ENCODE assay signal across 26 cellular contexts in genomic region chr11:686451-687243, GRCh38. TPM values are rescaled to one million over a fixed set of nuclear protein-coding genes. Genes with fewer than 3 reads are reported as not detected.
"Had no signal": no experiment of that assay in that cellular context is flagged by ENCODE, and none has a peak within 500 bp of the region (broad histone marks: within the 10 kb centered on the region; RNA-seq: fewer than 3 reads in every experiment).

No MANE protein-coding gene starts in this region.

- H3K4me1 ChIP-seq: ascending aorta, breast epithelium, esophagus muscularis mucosa, sigmoid colon, tibial nerve, uterus had no signal

- H3K9me3 ChIP-seq: ascending aorta, breast epithelium, esophagus muscularis mucosa, mucosa of descending colon, neutrophil, sigmoid colon, tibial nerve, uterus had no signal

- H3K27me3 ChIP-seq: ascending aorta, breast epithelium, esophagus muscularis mucosa, heart right ventricle, neutrophil, sigmoid colon, tibial nerve, uterus had no signal

- H3K4me3 Mint-ChIP-seq: activated CD4-positive, alpha-beta memory T cell treated with anti-CD3 and anti-CD28 coated beads for 36 hours; activated naive CD4-positive, alpha-beta T cell treated with anti-CD3 and anti-CD28 coated beads for 36 hours; activated T-helper 1 cell treated with anti-CD3 and anti-CD28 coated beads, Interleukin-12 subunit alpha, Interleukin-12 subunit beta, Interleukin-2, Interleukin-4 antibody, amounts not matched to agents 30 ng/mL and 10 ng/mL and 1 ng/mL, durations not matched to agents 14 hours and 24 hours and 36 hours; dendritic cell treated with granulocyte-macrophage colony-stimulating factor and Interleukin-4, amounts not matched to agents 40 ng/mL and 50 ng/mL, for 4 days; memory B cell; stimulated activated memory B cell treated with anti-CD40 and anti-IgM and Interleukin-4, amounts not matched to agents 10 μg/mL and 1 μg/mL and 100 μg/mL, for 72 hours; T-helper 2 cell treated with Interferon-gamma antibody and Interleukin-4, amounts not matched to agents 5 μg/mL and 100 μg/mL, for 36 hours had no signal

- H3K9me3 Mint-ChIP-seq: activated CD4-positive, alpha-beta memory T cell treated with anti-CD3 and anti-CD28 coated beads for 36 hours; activated naive CD4-positive, alpha-beta T cell treated with anti-CD3 and anti-CD28 coated beads for 36 hours; activated T-helper 1 cell treated with anti-CD3 and anti-CD28 coated beads, Interleukin-12 subunit alpha, Interleukin-12 subunit beta, Interleukin-2, Interleukin-4 antibody, amounts not matched to agents 30 ng/mL and 10 ng/mL and 1 ng/mL, durations not matched to agents 14 hours and 24 hours and 36 hours; dendritic cell treated with granulocyte-macrophage colony-stimulating factor and Interleukin-4, amounts not matched to agents 40 ng/mL and 50 ng/mL, for 4 days; memory B cell; T-helper 2 cell treated with Interferon-gamma antibody and Interleukin-4, amounts not matched to agents 5 μg/mL and 100 μg/mL, for 36 hours had no signal

- H3K36me3 ChIP-seq: breast epithelium, uterus had no signal

- H3K4me1 Mint-ChIP-seq: memory B cell; stimulated activated memory B cell treated with anti-CD40 and anti-IgM and Interleukin-4, amounts not matched to agents 10 μg/mL and 1 μg/mL and 100 μg/mL, for 72 hours had no signal

- FAIRE-seq: TTC549 had no signal

- H3K27ac Mint-ChIP-seq: activated CD4-positive, alpha-beta memory T cell treated with anti-CD3 and anti-CD28 coated beads for 36 hours; activated naive CD4-positive, alpha-beta T cell treated with anti-CD3 and anti-CD28 coated beads for 36 hours; activated T-helper 1 cell treated with anti-CD3 and anti-CD28 coated beads, Interleukin-12 subunit alpha, Interleukin-12 subunit beta, Interleukin-2, Interleukin-4 antibody, amounts not matched to agents 30 ng/mL and 10 ng/mL and 1 ng/mL, durations not matched to agents 14 hours and 24 hours and 36 hours; dendritic cell treated with granulocyte-macrophage colony-stimulating factor and Interleukin-4, amounts not matched to agents 40 ng/mL and 50 ng/mL, for 4 days; memory B cell; stimulated activated memory B cell treated with anti-CD40 and anti-IgM and Interleukin-4, amounts not matched to agents 10 μg/mL and 1 μg/mL and 100 μg/mL, for 72 hours; T-helper 2 cell treated with Interferon-gamma antibody and Interleukin-4, amounts not matched to agents 5 μg/mL and 100 μg/mL, for 36 hours had no signal

- DNase-seq: activated CD4-positive, alpha-beta memory T cell treated with anti-CD3 and anti-CD28 coated beads for 36 hours; activated naive CD4-positive, alpha-beta T cell treated with anti-CD3 and anti-CD28 coated beads for 36 hours; activated T-cell treated with anti-CD3 and anti-CD28 coated beads for 4 hours; effector CD8-positive, alpha-beta T cell; heart right ventricle; left ventricle myocardium superior; naive thymus-derived CD4-positive, alpha-beta T cell; sigmoid colon; stimulated activated CD4-positive, alpha-beta T cell treated with anti-CD3 and anti-CD28 coated beads, Interleukin-4, amount 100 ng/mL, for 4 hours; uterus had no signal

- H3K27me3 Mint-ChIP-seq: activated CD4-positive, alpha-beta memory T cell treated with anti-CD3 and anti-CD28 coated beads for 36 hours; dendritic cell treated with granulocyte-macrophage colony-stimulating factor and Interleukin-4, amounts not matched to agents 40 ng/mL and 50 ng/mL, for 4 days; memory B cell; naive thymus-derived CD4-positive, alpha-beta T cell; stimulated activated memory B cell treated with anti-CD40 and anti-IgM and Interleukin-4, amounts not matched to agents 10 μg/mL and 1 μg/mL and 100 μg/mL, for 72 hours had no signal

- ATAC-seq: heart right ventricle; left ventricle myocardium superior; mucosa of descending colon; naive thymus-derived CD4-positive, alpha-beta T cell; stimulated activated memory B cell treated with anti-CD40 and anti-IgM and Interleukin-4, amounts not matched to agents 10 μg/mL and 1 μg/mL and 100 μg/mL, for 72 hours had no signal

- H3K4me3 ChIP-seq: ascending aorta, breast epithelium, esophagus muscularis mucosa, heart right ventricle, mucosa of descending colon, sigmoid colon, tibial nerve, uterus had no signal

- H3K27ac ChIP-seq: ascending aorta, breast epithelium, esophagus muscularis mucosa, heart right ventricle, neutrophil, sigmoid colon, tibial nerve, uterus had no signal

RNA-seq across cellular contexts. Expression of gene DRD4, which starts 49.6 kb away (rescaled TPM):
- total RNA-seq: ascending aorta, left ventricle myocardium superior had no signal
- polyA plus RNA-seq: naive thymus-derived CD4-positive, alpha-beta T cell had no signal

RNA-seq across cellular contexts. Expression of gene SCT, which starts 59.7 kb away (rescaled TPM):
- total RNA-seq: activated CD4-positive, alpha-beta memory T cell treated with anti-CD3 and anti-CD28 coated beads for 36 hours; activated naive CD4-positive, alpha-beta T cell treated with anti-CD3 and anti-CD28 coated beads for 36 hours; activated T-helper 1 cell treated with anti-CD3 and anti-CD28 coated beads, Interleukin-12 subunit alpha, Interleukin-12 subunit beta, Interleukin-2, Interleukin-4 antibody, amounts not matched to agents 30 ng/mL and 10 ng/mL and 1 ng/mL, durations not matched to agents 14 hours and 24 hours and 36 hours; ascending aorta; breast epithelium; cerebellum; esophagus muscularis mucosa; left ventricle myocardium superior; naive thymus-derived CD4-positive, alpha-beta T cell; renal cortical epithelial cell; sigmoid colon; subcutaneous adipose tissue; tibial nerve; uterus had no signal
- polyA plus RNA-seq: adipose tissue; naive thymus-derived CD4-positive, alpha-beta T cell had no signal
